9 cellular contexts compared by ENCODE assay signal in the genomic region with DNA sequence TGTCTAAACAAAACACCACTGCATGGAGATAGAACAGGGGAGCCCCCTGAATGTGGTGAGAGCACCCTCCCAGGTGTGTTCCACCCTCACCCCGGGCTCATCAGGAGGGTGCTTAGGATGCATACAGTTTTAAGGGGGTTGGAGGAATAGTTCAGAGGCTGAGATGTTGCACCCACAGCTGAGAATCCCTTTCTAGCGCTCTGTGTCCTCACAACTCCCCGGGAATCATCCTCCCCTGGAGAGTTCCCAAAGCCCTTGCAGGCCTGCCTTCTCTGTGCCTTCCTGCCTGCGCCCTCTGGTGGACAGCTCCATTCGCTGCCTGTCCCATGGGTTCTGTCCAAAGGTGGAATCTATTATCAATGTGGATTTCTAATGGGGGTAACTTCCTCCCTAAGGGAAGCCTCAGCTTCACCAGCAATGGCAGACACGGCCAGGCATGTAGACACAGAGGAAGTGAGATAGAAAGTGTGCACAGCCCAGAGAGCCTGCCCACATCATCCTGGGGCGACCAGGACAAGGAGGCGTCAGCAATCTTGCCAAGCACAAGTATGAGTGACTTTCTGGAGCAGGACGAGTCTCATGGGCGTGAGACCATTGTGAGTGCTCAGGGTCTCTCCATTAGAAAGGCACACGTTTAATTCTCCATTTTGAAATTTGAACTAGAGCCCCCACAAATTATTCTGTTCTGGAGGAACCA. TPM values are rescaled to one million over a fixed set of nuclear protein-coding genes. Genes with fewer than 3 reads are reported as not detected.
DNase-seq lines count a peak whose midpoint lies in the region; ATAC-seq and TF ChIP-seq lines count a peak whose summit lies in the region.
"Had no signal": no experiment of that assay in that cellular context is flagged by ENCODE, and none has a peak within 500 bp of the region (broad histone marks: within the 10 kb centered on the region; RNA-seq: fewer than 3 reads in every experiment).

No MANE protein-coding gene starts in this region.

- DNase-seq in activated gamma-delta T cell treated with Interleukin-2 at 50 U/mL for 16 hours, result peak; percentile 66
- DNase-seq in activated gamma-delta T cell (lab: John Stamatoyannopoulos, UW), result no peak
- peak; percentile 84 for DNase-seq in MG63
- DNase-seq in SKM-1 treated with dmso at 0.1 percent for 144 hours (lab: John Stamatoyannopoulos, UW; ENCODE audit: unreplicated experiment), result peak; percentile 46
- DNase-seq in activated naive CD8-positive, alpha-beta T cell treated with anti-CD3 and anti-CD28 coated beads for 36 hours, result peak; percentile 65
- peak; percentile 86 to 91 for DNase-seq in cardiac muscle cell (ENCODE audit: low read depth in 1 of 2, low spot score in 1 of 2)
- peak; percentile 59 to 75 for DNase-seq in psoas muscle
- no peak for DNase-seq in vagina (ENCODE audit: extremely low spot score in 2 of 2)

- no peaks in the 10 kb centered on the region for H3K27me3 ChIP-seq in MG63
- peaks cover under 1% of the 10 kb centered on the region for H3K27me3 ChIP-seq in cardiac muscle cell
- H3K27me3 ChIP-seq in psoas muscle (ENCODE audit: insufficient read depth in 3 of 3, low read length in 2 of 3), result no peaks in the 10 kb centered on the region
- no peaks in the 10 kb centered on the region for H3K27me3 ChIP-seq in vagina

- ATAC-seq in psoas muscle, result peak in 1 of 4 donors; percentile 76

- no peaks in the 10 kb centered on the region for H3K9me3 Mint-ChIP-seq in activated naive CD8-positive, alpha-beta T cell treated with anti-CD3 and anti-CD28 coated beads for 36 hours

- peaks cover 22% of the 10 kb centered on the region for H3K27me3 Mint-ChIP-seq in activated naive CD8-positive, alpha-beta T cell treated with anti-CD3 and anti-CD28 coated beads for 36 hours

- H3K27ac ChIP-seq in cardiac muscle cell, result no peak overlapping the region
- no peak overlapping the region for H3K27ac ChIP-seq in psoas muscle
- H3K27ac ChIP-seq in vagina, result no peak overlapping the region
- H3K27ac ChIP-seq: skin epidermis had no signal

- H3K36me3 ChIP-seq in MG63 (no peaks in the 10 kb centered on the region), cardiac muscle cell (no peaks in the 10 kb centered on the region), psoas muscle (ENCODE audit: insufficient read depth in 1 of 2, low read depth in 1 of 2) (no peaks in the 10 kb centered on the region), vagina (no peaks in the 10 kb centered on the region)

- no peak for TF ChIP-seq POLR2A in vagina (IDR thresholded peaks at IDR 0.05)

- TF ChIP-seq CTCF in cardiac muscle cell (IDR thresholded peaks at IDR 0.05; ENCODE audit: low read depth, low read length) (peak; percentile 96), psoas muscle (IDR thresholded peaks at IDR 0.05) (peak; percentile 48), vagina (IDR thresholded peaks at IDR 0.05) (peak in 2 of 3 experiments; percentile 33 to 40)

- no peak overlapping the region for H3K27ac Mint-ChIP-seq in activated naive CD8-positive, alpha-beta T cell treated with anti-CD3 and anti-CD28 coated beads for 36 hours

- WGBS in psoas muscle, 3 donors, result 32 to 37% (median 32%) methylated on average over 11 of the region's 11 CpGs

- H3K4me3 Mint-ChIP-seq in activated naive CD8-positive, alpha-beta T cell treated with anti-CD3 and anti-CD28 coated beads for 36 hours, result no peak overlapping the region

- H3K4me1 ChIP-seq in cardiac muscle cell (ENCODE audit: low read depth), result no peaks in the 10 kb centered on the region
- no peaks in the 10 kb centered on the region for H3K4me1 ChIP-seq in psoas muscle
- peaks cover 8% of the 10 kb centered on the region for H3K4me1 ChIP-seq in vagina

- H3K9me3 ChIP-seq in MG63, result no peaks in the 10 kb centered on the region
- H3K9me3 ChIP-seq in cardiac muscle cell (ENCODE audit: low read depth), result no peaks in the 10 kb centered on the region
- no peaks in the 10 kb centered on the region for H3K9me3 ChIP-seq in psoas muscle
- no peaks in the 10 kb centered on the region for H3K9me3 ChIP-seq in vagina

- intact Hi-C loops in psoas muscle (cut with DNase I), result no loop called here
- intact Hi-C loops in vagina (cut with DNase I), result no loop called here

- no peaks in the 10 kb centered on the region for H3K36me3 Mint-ChIP-seq in activated naive CD8-positive, alpha-beta T cell treated with anti-CD3 and anti-CD28 coated beads for 36 hours

- peaks cover 8% of the 10 kb centered on the region for H3K4me1 Mint-ChIP-seq in activated naive CD8-positive, alpha-beta T cell treated with anti-CD3 and anti-CD28 coated beads for 36 hours

- H3K4me3 ChIP-seq in MG63, result no peak overlapping the region
- no peak overlapping the region for H3K4me3 ChIP-seq in cardiac muscle cell
- H3K4me3 ChIP-seq in psoas muscle, result no peak overlapping the region
- H3K4me3 ChIP-seq in vagina, result no peak overlapping the region
- H3K4me3 ChIP-seq: skin epidermis had no signal

RNA-seq across cellular contexts. Expression of a gene that starts 1.2 kb away (rescaled TPM):
- total RNA-seq in MG63 (2014; rRNA removed; shearing (Covaris generic); ENCODE audit: low replicate concordance), result not detected in 2 replicates
- not detected for total RNA-seq in activated naive CD8-positive, alpha-beta T cell treated with anti-CD3 and anti-CD28 coated beads for 36 hours
- total RNA-seq in cardiac muscle cell, result not detected in 2 replicates
- not detected in 2 replicates for polyA plus RNA-seq in cardiac muscle cell
- total RNA-seq in psoas muscle, result not detected
- not detected for polyA plus RNA-seq in psoas muscle
- 1.2 TPM for total RNA-seq in vagina

RNA-seq across cellular contexts. Expression of a gene that starts 7.1 kb away (rescaled TPM):
- not detected in 2 replicates for total RNA-seq in MG63 (2014; rRNA removed; shearing (Covaris generic); ENCODE audit: low replicate concordance)
- not detected for total RNA-seq in activated naive CD8-positive, alpha-beta T cell treated with anti-CD3 and anti-CD28 coated beads for 36 hours
- not detected in 2 replicates for total RNA-seq in cardiac muscle cell
- not detected in 2 replicates for polyA plus RNA-seq in cardiac muscle cell
- total RNA-seq in psoas muscle, result not detected
- polyA plus RNA-seq in psoas muscle, result not detected
- total RNA-seq in vagina, result 0.98 TPM

RNA-seq across cellular contexts. Expression of a gene that starts 17.4 kb away (rescaled TPM):
- not detected in 2 replicates for total RNA-seq in MG63 (2014; rRNA removed; shearing (Covaris generic); ENCODE audit: low replicate concordance)
- not detected for total RNA-seq in activated naive CD8-positive, alpha-beta T cell treated with anti-CD3 and anti-CD28 coated beads for 36 hours
- total RNA-seq in cardiac muscle cell (not detected in 2 replicates), psoas muscle (not detected), vagina (not detected)
- polyA plus RNA-seq in cardiac muscle cell (not detected in 2 replicates), psoas muscle (not detected)

RNA-seq across cellular contexts. Expression of a gene that starts 18.8 kb away (rescaled TPM):
- total RNA-seq in MG63 (2014; rRNA removed; shearing (Covaris generic); ENCODE audit: low replicate concordance), result 0.20 and 0.35 TPM in 2 replicates
- total RNA-seq in activated naive CD8-positive, alpha-beta T cell treated with anti-CD3 and anti-CD28 coated beads for 36 hours, result not detected
- total RNA-seq in cardiac muscle cell (not detected in 2 replicates), psoas muscle (not detected), vagina (14.0 TPM)
- polyA plus RNA-seq in cardiac muscle cell (not detected in 2 replicates), psoas muscle (not detected)

RNA-seq across cellular contexts. Expression of a gene that starts 29.8 kb away (rescaled TPM):
- 0.10 TPM in 1 of 2 replicates, not detected in the other for total RNA-seq in MG63 (2014; rRNA removed; shearing (Covaris generic); ENCODE audit: low replicate concordance)
- total RNA-seq in activated naive CD8-positive, alpha-beta T cell treated with anti-CD3 and anti-CD28 coated beads for 36 hours, result not detected
- total RNA-seq in cardiac muscle cell, result not detected in 2 replicates
- not detected in 2 replicates for polyA plus RNA-seq in cardiac muscle cell
- total RNA-seq in psoas muscle, result not detected
- not detected for polyA plus RNA-seq in psoas muscle
- total RNA-seq in vagina, result 4.9 TPM

Comparison
In these comparisons a context has a peak if more than half of its experiments do, and no peak if none do; other contexts are left out.
1. DNase-seq: peak in activated gamma-delta T cell treated with Interleukin-2 at 50 U/mL for 16 hours (single experiment), MG63 (single experiment), SKM-1 treated with dmso at 0.1 percent for 144 hours (single experiment), activated naive CD8-positive, alpha-beta T cell treated with anti-CD3 and anti-CD28 coated beads for 36 hours (single experiment), cardiac muscle cell (2 of 2) and psoas muscle (2 of 2); none in activated gamma-delta T cell (single experiment) and vagina (0 of 2).
2. CTCF ChIP-seq: peak in every context shown above with its lines; median percentile 96 in cardiac muscle cell; 48 in psoas muscle; 36 in vagina.